ENCODE assay signal across 1 cellular context in genomic region chr16:67305216-67306071, GRCh38.
TF ChIP-seq lines count a peak whose summit lies in the region.

No MANE protein-coding gene starts in this region.

TF ChIP-seq in IMR-90, 13 proteins besides CTCF, POLR2A, EP300 and RAD21:
- TF ChIP-seq NFE2L2 (IDR thresholded peaks at IDR 0.05; ENCODE audit: low read depth, low read length) (no peak), USF2 (IDR thresholded peaks at IDR 0.05; ENCODE audit: low read depth, low read length) (no peak), CHD1 (IDR thresholded peaks at IDR 0.05; ENCODE audit: low read depth, low read length) (no peak), CEBPB (IDR thresholded peaks at IDR 0.05; ENCODE audit: low read depth, low read length) (no peak), BHLHE40 (IDR thresholded peaks at IDR 0.05; ENCODE audit: low read depth, low read length) (no peak)
